ENCODE assay signal across 1 cellular context in genomic region chr20:62406635-62407176, GRCh38.
TF ChIP-seq lines count a peak whose summit lies in the region.

No MANE protein-coding gene starts in this region.

TF ChIP-seq in endothelial cell of umbilical vein, 7 proteins besides CTCF, POLR2A, EP300 and RAD21 (continued from another document):
- TF ChIP-seq FOS (IDR thresholded peaks at IDR 0.05; ENCODE audit: borderline replicate concordance, insufficient read depth, low read length), result no peak
- TF ChIP-seq GATA2 (IDR thresholded peaks at IDR 0.05; ENCODE audit: insufficient read depth, insufficient read length, low read depth, low read length), result no peak
- TF ChIP-seq, protein P1, sequence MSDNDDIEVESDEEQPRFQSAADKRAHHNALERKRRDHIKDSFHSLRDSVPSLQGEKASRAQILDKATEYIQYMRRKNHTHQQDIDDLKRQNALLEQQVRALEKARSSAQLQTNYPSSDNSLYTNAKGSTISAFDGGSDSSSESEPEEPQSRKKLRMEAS (IDR thresholded peaks at IDR 0.05; ENCODE audit: insufficient read depth, insufficient read length), result no peak
